16 cellular contexts compared by ENCODE assay signal in the genomic region with DNA sequence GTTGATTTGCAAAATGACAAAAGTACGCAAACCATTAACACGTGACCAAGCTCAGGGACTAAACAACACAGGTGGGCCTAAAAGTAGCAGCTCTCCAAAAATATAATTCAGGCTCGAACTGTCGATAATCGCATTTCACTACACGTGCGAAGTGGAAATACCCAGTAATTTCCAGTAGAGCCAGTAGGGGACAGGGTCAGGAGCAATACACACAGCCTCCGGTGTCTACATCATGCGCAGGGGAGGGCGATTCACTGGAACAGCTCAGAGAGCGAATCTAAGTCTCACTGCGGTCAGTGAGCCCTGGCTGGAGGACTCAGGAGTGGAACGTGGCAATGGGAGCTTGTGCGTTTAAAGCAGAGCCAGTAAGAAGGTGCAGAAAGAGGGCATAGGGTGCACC. TPM values are rescaled to one million over a fixed set of nuclear protein-coding genes. Genes with fewer than 3 reads are reported as not detected.
DNase-seq lines count a peak whose midpoint lies in the region; ATAC-seq and TF ChIP-seq lines count a peak whose summit lies in the region.
"Had no signal": no experiment of that assay in that cellular context is flagged by ENCODE, and none has a peak within 500 bp of the region (broad histone marks: within the 10 kb centered on the region; RNA-seq: fewer than 3 reads in every experiment).

No MANE protein-coding gene starts in this region.

- TF ChIP-seq CTCF in natural killer cell (IDR thresholded peaks at IDR 0.05) = no peak
- no peak for TF ChIP-seq CTCF in WTC11 (IDR thresholded peaks at IDR 0.05)
- peak; percentile 25 for TF ChIP-seq CTCF in mesothelial cell of epicardium (IDR thresholded peaks at IDR 0.05; ENCODE audit: unreplicated experiment)

- H3K27ac Mint-ChIP-seq in natural killer cell = peak overlapping the region; percentile 81 to 92
- peak overlapping the region in 1 of 2 donors; percentile 80 for H3K27ac Mint-ChIP-seq in natural killer cell treated with Interleukin-12 subunit alpha and Interleukin-12 subunit beta and Interleukin-15 and Interleukin-18, amount 100 ng/mL, for 72 hours
- H3K27ac Mint-ChIP-seq in WTC11 = peak overlapping the region; percentile 45; the same call in 1 of the 2 replicates
- no peak overlapping the region for H3K27ac Mint-ChIP-seq in mesothelial cell of epicardium
- H3K27ac Mint-ChIP-seq: CD4-positive, CD25-positive, alpha-beta regulatory T cell had no signal

- H3K4me3 Mint-ChIP-seq in natural killer cell (no peak overlapping the region), WTC11 (no peak overlapping the region), mesothelial cell of epicardium (no peak overlapping the region)
- no peak overlapping the region for H3K4me3 Mint-ChIP-seq in natural killer cell treated with Interleukin-12 subunit alpha and Interleukin-12 subunit beta and Interleukin-15 and Interleukin-18, amount 100 ng/mL, for 72 hours
- H3K4me3 Mint-ChIP-seq: CD4-positive, CD25-positive, alpha-beta regulatory T cell had no signal

- H3K9me3 Mint-ChIP-seq in natural killer cell = no peaks in the 10 kb centered on the region
- no peaks in the 10 kb centered on the region for H3K9me3 Mint-ChIP-seq in natural killer cell treated with Interleukin-12 subunit alpha and Interleukin-12 subunit beta and Interleukin-15 and Interleukin-18, amount 100 ng/mL, for 72 hours
- 0 out of 2 replicates have a peak, but pooled peaks cover 2% of the 10 kb centered on the region for H3K9me3 Mint-ChIP-seq in WTC11
- no peaks in the 10 kb centered on the region for H3K9me3 Mint-ChIP-seq in mesothelial cell of epicardium
- H3K9me3 Mint-ChIP-seq: CD4-positive, CD25-positive, alpha-beta regulatory T cell had no signal

- H3K4me1 Mint-ChIP-seq in natural killer cell = peaks cover 65 to 81% of the 10 kb centered on the region in 2 donors
- peaks cover 55 to 65% of the 10 kb centered on the region in 2 donors for H3K4me1 Mint-ChIP-seq in natural killer cell treated with Interleukin-12 subunit alpha and Interleukin-12 subunit beta and Interleukin-15 and Interleukin-18, amount 100 ng/mL, for 72 hours (ENCODE audit: low read depth in 2 of 2)
- peaks cover 7% of the 10 kb centered on the region for H3K4me1 Mint-ChIP-seq in WTC11
- no peaks in the 10 kb centered on the region for H3K4me1 Mint-ChIP-seq in mesothelial cell of epicardium

- H3K27me3 Mint-ChIP-seq in natural killer cell (ENCODE audit: low read depth in 2 of 2) (no peaks in the 10 kb centered on the region), WTC11 (ENCODE audit: low read depth) (no peaks in the 10 kb centered on the region), mesothelial cell of epicardium (ENCODE audit: low read depth) (no peaks in the 10 kb centered on the region)
- no peaks in the 10 kb centered on the region for H3K27me3 Mint-ChIP-seq in natural killer cell treated with Interleukin-12 subunit alpha and Interleukin-12 subunit beta and Interleukin-15 and Interleukin-18, amount 100 ng/mL, for 72 hours
- H3K27me3 Mint-ChIP-seq: CD4-positive, CD25-positive, alpha-beta regulatory T cell had no signal

- H3K36me3 Mint-ChIP-seq in natural killer cell = peaks cover 5% of the 10 kb centered on the region
- peaks cover 22% of the 10 kb centered on the region for H3K36me3 Mint-ChIP-seq in natural killer cell treated with Interleukin-12 subunit alpha and Interleukin-12 subunit beta and Interleukin-15 and Interleukin-18, amount 100 ng/mL, for 72 hours
- H3K36me3 Mint-ChIP-seq in WTC11 = peaks cover 17% of the 10 kb centered on the region
- peaks cover 29% of the 10 kb centered on the region for H3K36me3 Mint-ChIP-seq in mesothelial cell of epicardium

- DNase-seq in natural killer cell (no peak), WTC11 (ENCODE audit: low spot score) (no peak), mesothelial cell of epicardium (ENCODE audit: low spot score in 2 of 2, unreplicated experiment in 2 of 2) (no peak), HUDEP-2 (lab: John Stamatoyannopoulos, UW; ENCODE audit: unreplicated experiment in 76 of 76) (no peak), left cardiac atrium (no peak)
- DNase-seq in natural killer cell treated with Interleukin-12 subunit alpha and Interleukin-12 subunit beta and Interleukin-15 and Interleukin-18, amount 100 ng/mL, for 72 hours (ENCODE audit: low spot score) = no peak
- DNase-seq: AML-193; CD4-positive, CD25-positive, alpha-beta regulatory T cell; DMS79; MG63; NCI-H1105; NCI-H1694 treated with DMSO at 0.1 percent for 48 hours; NCI-H69 had no signal

- intact Hi-C loops in natural killer cell (cut with micrococcal nuclease) = no loop called here
- intact Hi-C loops in left cardiac atrium (cut with DNase I) = no loop called here

- CTCF ChIA-PET in WTC11 (lab: Charles Lee) = interaction anchor here (0.7 to 2.1 kb wide), 7 partner anchors 13 to 51 kb away, joined by 3 to 7 read pairs (median 4); no protein-coding TSS in a partner anchor

- POLR2A ChIA-PET in WTC11 (lab: Charles Lee) = no interaction called here

- ATAC-seq in natural killer cell (no peak), WTC11 (peak; percentile 38; the same call in 1 of the 2 replicates), GM18873 (IDR thresholded peaks at IDR 0.05; ENCODE audit: low FRiP score, unreplicated experiment) (no peak), GM18867 (IDR thresholded peaks at IDR 0.05; ENCODE audit: unreplicated experiment) (no peak), left cardiac atrium (no peak)
- no peak for ATAC-seq in natural killer cell treated with Interleukin-12 subunit alpha and Interleukin-12 subunit beta and Interleukin-15 and Interleukin-18, amount 100 ng/mL, for 72 hours
- ATAC-seq: Right ventricle myocardium inferior had no signal

TF ChIP-seq in WTC11, 78 proteins besides CTCF, POLR2A, EP300 and RAD21:
- no peak for TF ChIP-seq TEAD4 (CRISPR knock-in tag; IDR thresholded peaks at IDR 0.05)
- no peak for TF ChIP-seq ZNF423 (CRISPR knock-in tag; IDR thresholded peaks at IDR 0.05)
- no peak for TF ChIP-seq NFE2L1 (CRISPR knock-in tag; IDR thresholded peaks at IDR 0.05)
- TF ChIP-seq, protein P1, sequence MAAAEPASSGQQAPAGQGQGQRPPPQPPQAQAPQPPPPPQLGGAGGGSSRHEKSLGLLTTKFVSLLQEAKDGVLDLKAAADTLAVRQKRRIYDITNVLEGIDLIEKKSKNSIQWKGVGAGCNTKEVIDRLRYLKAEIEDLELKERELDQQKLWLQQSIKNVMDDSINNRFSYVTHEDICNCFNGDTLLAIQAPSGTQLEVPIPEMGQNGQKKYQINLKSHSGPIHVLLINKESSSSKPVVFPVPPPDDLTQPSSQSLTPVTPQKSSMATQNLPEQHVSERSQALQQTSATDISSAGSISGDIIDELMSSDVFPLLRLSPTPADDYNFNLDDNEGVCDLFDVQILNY (CRISPR knock-in tag; IDR thresholded peaks at IDR 0.05) = no peak
- no peak for TF ChIP-seq NR2C2 (CRISPR knock-in tag; IDR thresholded peaks at IDR 0.05)
- no peak for TF ChIP-seq SMAD4 (CRISPR knock-in tag; IDR thresholded peaks at IDR 0.05)
- TF ChIP-seq SP1 (CRISPR knock-in tag; conservative IDR thresholded peaks at IDR 0.05) = no peak

RNA-seq across cellular contexts. Expression of gene SETD3, which starts 40.4 kb away (rescaled TPM):
- total RNA-seq in natural killer cell = 100 to 1,000 TPM; 111 to 160 (median 137) TPM
- 10 to 100 TPM; 80.6 to 96.7 TPM for total RNA-seq in natural killer cell treated with Interleukin-12 subunit alpha and Interleukin-12 subunit beta and Interleukin-15 and Interleukin-18, amount 100 ng/mL, for 72 hours
- total RNA-seq in WTC11 (2021) = 46.9 to 53.1 TPM (median 49.3 TPM) in 3 replicates
- total RNA-seq in mesothelial cell of epicardium = 47.4 to 49.3 TPM (median 47.7 TPM) in 3 replicates
- 100 to 1,000 TPM in 1 of 2 donors, 10 to 100 TPM in 1; 77.7 to 116 TPM for total RNA-seq in left cardiac atrium

RNA-seq across cellular contexts. Expression of gene CCNK, which starts 40.9 kb away (rescaled TPM):
- total RNA-seq in natural killer cell = 100 to 1,000 TPM; 155 to 168 (median 165) TPM
- 100 to 1,000 TPM in 1 of 2 donors, 10 to 100 TPM in 1; 78.6 to 105 TPM for total RNA-seq in natural killer cell treated with Interleukin-12 subunit alpha and Interleukin-12 subunit beta and Interleukin-15 and Interleukin-18, amount 100 ng/mL, for 72 hours
- total RNA-seq in WTC11 (2021) = 70.1 to 84.7 TPM (median 70.3 TPM) in 3 replicates
- total RNA-seq in mesothelial cell of epicardium = 65.1 to 71.9 TPM (median 67.9 TPM) in 3 replicates
- total RNA-seq in left cardiac atrium = 10 to 100 TPM; 31.4 to 38.6 TPM
